In the genomic region with DNA sequence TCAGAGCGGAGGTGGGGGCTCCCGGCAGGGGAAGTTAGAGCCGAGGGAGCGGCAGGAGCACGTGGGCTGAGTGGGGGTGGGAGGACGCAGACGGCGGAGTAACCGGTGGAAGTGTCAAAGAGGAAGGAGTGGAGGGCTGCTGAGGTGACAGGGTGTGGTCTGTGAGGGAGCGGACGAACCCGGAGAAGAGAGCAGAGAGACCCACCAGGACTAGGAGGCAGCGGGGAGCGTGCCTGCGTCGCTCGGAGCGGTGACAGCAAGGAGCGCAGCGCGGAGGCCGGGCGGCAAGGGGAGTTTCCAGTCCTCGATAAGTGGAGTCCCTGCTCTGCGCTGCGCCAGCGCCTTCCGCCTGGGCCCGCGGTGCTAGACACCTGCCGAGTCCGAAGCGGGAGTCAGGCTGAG, we compare ENCODE assay signal across 9 cellular contexts.
DNase-seq lines count a peak whose midpoint lies in the region; ATAC-seq, FAIRE-seq and TF ChIP-seq lines count a peak whose summit lies in the region.
"Had no signal": no experiment of that assay in that cellular context is flagged by ENCODE, and none has a peak within 500 bp of the region (broad histone marks: within the 10 kb centered on the region; RNA-seq: fewer than 3 reads in every experiment).

No MANE protein-coding gene starts in this region.

- DNase-seq in GM03348 (ENCODE audit: low spot score) (peak; percentile 13), NCI-H1092 (lab: John Stamatoyannopoulos, UW) (peak; percentile 35), bronchial epithelial cell (ENCODE audit: low read depth) (peak; percentile 10), uterus (no peak), OCI-M1 (lab: John Stamatoyannopoulos, UW) (no peak)

- H3K36me3 ChIP-seq in bronchial epithelial cell (ENCODE audit: control insufficient read depth, insufficient read depth, low read length) (no peaks in the 10 kb centered on the region), mesodermal cell (ENCODE audit: control insufficient read depth, insufficient read depth, low read length) (no peaks in the 10 kb centered on the region), uterus (no peaks in the 10 kb centered on the region)

- H3K9me3 ChIP-seq in mesodermal cell (ENCODE audit: control insufficient read depth, low read length) (no peaks in the 10 kb centered on the region), uterus (no peaks in the 10 kb centered on the region)

- no peak for FAIRE-seq in bronchial epithelial cell (lab: Jason Lieb, UNC)

- H3K27ac ChIP-seq in mesodermal cell (ENCODE audit: low read depth, low read length, severe bottlenecking) (no peak overlapping the region), uterus (no peak overlapping the region)
- H3K27ac ChIP-seq: epithelial cell of prostate had no signal

- peaks cover 22% of the 10 kb centered on the region for H3K27me3 ChIP-seq in bronchial epithelial cell (ENCODE audit: control insufficient read depth, insufficient read depth, low read length)
- peaks cover 0 to 10% of the 10 kb centered on the region in 2 donors for H3K27me3 ChIP-seq in uterus

- intact Hi-C loops in uterus (cut with DNase I; ENCODE audit: low total_unique reads) = no loop called here

- 1 to 2% methylated on average over 21 to 31 of the region's 33 CpGs for WGBS in mesodermal cell (ENCODE audit: insufficient coverage in 2 of 2), 2 experiments

- ATAC-seq in GM21515 (IDR thresholded peaks at IDR 0.05; ENCODE audit: unreplicated experiment) (no peak), HG03342 (IDR thresholded peaks at IDR 0.05; ENCODE audit: unreplicated experiment) (no peak)

- H3K4me1 ChIP-seq in mesodermal cell (ENCODE audit: control insufficient read depth, insufficient read depth, low read length, poor library complexity, severe bottlenecking) = no peaks in the 10 kb centered on the region
- H3K4me1 ChIP-seq in uterus = peaks cover 0 to 6% of the 10 kb centered on the region in 2 donors

- TF ChIP-seq POLR2A in uterus (IDR thresholded peaks at IDR 0.05) = no peak

- H3K4me3 ChIP-seq in bronchial epithelial cell (ENCODE audit: low read depth, low read length) (peak overlapping the region; percentile 30), mesodermal cell (ENCODE audit: extremely low read depth, insufficient read depth, low read length, poor library complexity, severe bottlenecking) (peak overlapping the region; percentile 56), uterus (peak overlapping the region; percentile 26)

- no peak for TF ChIP-seq CTCF in bronchial epithelial cell (IDR thresholded peaks at IDR 0.05; ENCODE audit: insufficient read depth, low read length, severe bottlenecking)
- TF ChIP-seq CTCF in uterus (IDR thresholded peaks at IDR 0.05) = no peak

Comparison
In these comparisons a context has a peak if more than half of its experiments do, and no peak if none do; other contexts are left out.
1. DNase-seq: peak in GM03348 (single experiment), NCI-H1092 (single experiment) and bronchial epithelial cell (single experiment); none in uterus (0 of 2) and OCI-M1 (single experiment).
2. Peak in every context shown above with its lines, with median percentiles within 50 percentile points of each other: H3K4me3 ChIP-seq.